Comparison of ENCODE assay signal across 13 cellular contexts in genomic region chr18:56522826-56523225, GRCh38.
"Had no signal": no experiment of that assay in that cellular context is flagged by ENCODE, and none has a peak within 500 bp of the region (broad histone marks: within the 10 kb centered on the region; RNA-seq: fewer than 3 reads in every experiment).

No MANE protein-coding gene starts in this region.

- H3K9me3 ChIP-seq: pancreas, tibial nerve, uterus had no signal

- H3K27me3 ChIP-seq: dorsolateral prefrontal cortex, hepatocyte, pancreas, tibial nerve, uterus had no signal

- DNase-seq: activated naive CD4-positive, alpha-beta T cell treated with anti-CD3 and anti-CD28 coated beads for 36 hours; dorsolateral prefrontal cortex; endodermal cell; erythroblast; naive thymus-derived CD4-positive, alpha-beta T cell; pancreas; stimulated activated CD4-positive, alpha-beta T cell treated with anti-CD3 and anti-CD28 coated beads, Interleukin-4, amount 100 ng/mL, for 1 hour; stimulated activated naive CD4-positive, alpha-beta T cell; substantia nigra; T-helper 9 cell; uterus had no signal

- H3K36me3 ChIP-seq: pancreas, tibial nerve, uterus had no signal

- H3K4me3 ChIP-seq: dorsolateral prefrontal cortex, hepatocyte, pancreas, tibial nerve, uterus had no signal

- H3K4me1 ChIP-seq: pancreas, tibial nerve, uterus had no signal
